ENCODE assay signal across 11 cellular contexts in genomic region chr7:2288503-2288902, GRCh38. TPM values are rescaled to one million over a fixed set of nuclear protein-coding genes. Genes with fewer than 3 reads are reported as not detected.
A peak's percentile ranks its signal among the peaks of the same experiment; 100 is the strongest.
DNase-seq lines count a peak whose midpoint lies in the region; ATAC-seq and TF ChIP-seq lines count a peak whose summit lies in the region.
"Had no signal": no experiment of that assay in that cellular context is flagged by ENCODE, and none has a peak within 500 bp of the region (broad histone marks: within the 10 kb centered on the region; RNA-seq: fewer than 3 reads in every experiment).

No MANE protein-coding gene starts in this region.

- DNase-seq in Right ventricle myocardium superior = peak; percentile 20
- DNase-seq in left cardiac atrium = no peak
- DNase-seq in stimulated activated naive B cell treated with anti-CD40 and anti-IgM and Interleukin-4, amounts not matched to agents 10 μg/mL and 1 μg/mL and 100 μg/mL, for 72 hours = peak; percentile 83
- no peak for DNase-seq in NCI-H2029 (lab: John Stamatoyannopoulos, UW)
- no peak for DNase-seq in right atrium auricular region (ENCODE audit: low spot score)
- DNase-seq: Caco-2; stimulated activated CD4-positive, alpha-beta T cell treated with anti-CD3 and anti-CD28 coated beads, Interleukin-12 subunit alpha, Interleukin-12 subunit beta, amount 100 ng/mL, for 4 hours had no signal

- H3K27ac ChIP-seq in right atrium auricular region = no peak overlapping the region
- H3K27ac ChIP-seq: esophagus muscularis mucosa had no signal

- no peak overlapping the region for H3K4me3 ChIP-seq in right atrium auricular region
- H3K4me3 ChIP-seq: esophagus muscularis mucosa had no signal

- ATAC-seq in Right ventricle myocardium superior (ENCODE audit: poor library complexity) (no peak), left cardiac atrium (no peak), GM21825 (IDR thresholded peaks at IDR 0.05; ENCODE audit: unreplicated experiment) (peak; percentile 60), HG03354 (IDR thresholded peaks at IDR 0.05; ENCODE audit: poor library complexity, severe bottlenecking, unreplicated experiment) (peak; percentile 81), HG03457 (IDR thresholded peaks at IDR 0.05; ENCODE audit: unreplicated experiment) (no peak)
- ATAC-seq in stimulated activated naive B cell treated with anti-CD40 and anti-IgM and Interleukin-4, amounts not matched to agents 10 μg/mL and 1 μg/mL and 100 μg/mL, for 72 hours (replicated peaks) = peak; percentile 96 to 97

- H3K4me1 Mint-ChIP-seq in stimulated activated naive B cell treated with anti-CD40 and anti-IgM and Interleukin-4, amounts not matched to agents 10 μg/mL and 1 μg/mL and 100 μg/mL, for 72 hours = peaks cover 26 to 59% of the 10 kb centered on the region in 2 donors

- intact Hi-C loops in Right ventricle myocardium superior (cut with DNase I) (no loop called here), left cardiac atrium (cut with DNase I) (no loop called here)

- H3K9me3 Mint-ChIP-seq in stimulated activated naive B cell treated with anti-CD40 and anti-IgM and Interleukin-4, amounts not matched to agents 10 μg/mL and 1 μg/mL and 100 μg/mL, for 72 hours = peaks cover 3 to 4% of the 10 kb centered on the region in 2 donors

- H3K4me1 ChIP-seq in right atrium auricular region = no peaks in the 10 kb centered on the region

- no peak for TF ChIP-seq CTCF in right atrium auricular region (IDR thresholded peaks at IDR 0.05)

- peak overlapping the region; percentile 96 for H3K27ac Mint-ChIP-seq in stimulated activated naive B cell treated with anti-CD40 and anti-IgM and Interleukin-4, amounts not matched to agents 10 μg/mL and 1 μg/mL and 100 μg/mL, for 72 hours

- H3K4me3 Mint-ChIP-seq in stimulated activated naive B cell treated with anti-CD40 and anti-IgM and Interleukin-4, amounts not matched to agents 10 μg/mL and 1 μg/mL and 100 μg/mL, for 72 hours = peak overlapping the region; percentile 39 to 62

- no peaks in the 10 kb centered on the region for H3K36me3 ChIP-seq in right atrium auricular region
- H3K36me3 ChIP-seq: esophagus muscularis mucosa had no signal

- H3K27me3 Mint-ChIP-seq in stimulated activated naive B cell treated with anti-CD40 and anti-IgM and Interleukin-4, amounts not matched to agents 10 μg/mL and 1 μg/mL and 100 μg/mL, for 72 hours = no peaks in the 10 kb centered on the region

- no peaks in the 10 kb centered on the region for H3K9me3 ChIP-seq in right atrium auricular region
- H3K9me3 ChIP-seq: Caco-2, esophagus muscularis mucosa had no signal

- H3K27me3 ChIP-seq in right atrium auricular region = no peaks in the 10 kb centered on the region
- H3K27me3 ChIP-seq: esophagus muscularis mucosa had no signal

- H3K36me3 Mint-ChIP-seq in stimulated activated naive B cell treated with anti-CD40 and anti-IgM and Interleukin-4, amounts not matched to agents 10 μg/mL and 1 μg/mL and 100 μg/mL, for 72 hours = peaks cover 40 to 58% of the 10 kb centered on the region in 2 donors

RNA-seq across cellular contexts. Expression of gene SNX8, which starts 25.7 kb away (rescaled TPM):
- 19.1 TPM for total RNA-seq in Right ventricle myocardium superior
- 10 to 100 TPM; 31.3 to 38.5 TPM for total RNA-seq in left cardiac atrium
- 10 to 100 TPM; 20.0 to 23.0 TPM for total RNA-seq in right atrium auricular region

RNA-seq across cellular contexts. Expression of gene NUDT1, which starts 46.5 kb away (rescaled TPM):
- total RNA-seq in Right ventricle myocardium superior (10.6 TPM), left cardiac atrium (10 to 100 TPM; 15.4 to 15.8 TPM), right atrium auricular region (10 to 100 TPM; 12.2 to 14.2 TPM)

RNA-seq across cellular contexts. Expression of gene MRM2, which starts 46.5 kb away (rescaled TPM):
- total RNA-seq in Right ventricle myocardium superior (20.0 TPM), left cardiac atrium (10 to 100 TPM; 18.9 TPM), right atrium auricular region (10 to 100 TPM; 13.2 to 13.7 TPM)

RNA-seq across cellular contexts. Expression of gene MAD1L1, which starts 55.8 kb away (rescaled TPM):
- total RNA-seq in Right ventricle myocardium superior (17.9 TPM), left cardiac atrium (10 to 100 TPM; 18.9 to 24.9 TPM), right atrium auricular region (10 to 100 TPM; 13.3 to 31.9 TPM)

Comparison
In these comparisons a context has a peak if more than half of its experiments do, and no peak if none do; other contexts are left out.
1. DNase-seq: peak in Right ventricle myocardium superior (single experiment) and stimulated activated naive B cell treated with anti-CD40 and anti-IgM and Interleukin-4, amounts not matched to agents 10 μg/mL and 1 μg/mL and 100 μg/mL, for 72 hours (single experiment); none in left cardiac atrium (single experiment), NCI-H2029 (single experiment) and right atrium auricular region (single experiment).
2. ATAC-seq: peak in GM21825 (single experiment), HG03354 (single experiment) and stimulated activated naive B cell treated with anti-CD40 and anti-IgM and Interleukin-4, amounts not matched to agents 10 μg/mL and 1 μg/mL and 100 μg/mL, for 72 hours (2 of 2); none in Right ventricle myocardium superior (single experiment), left cardiac atrium (0 of 2) and HG03457 (single experiment).